Comparison of ENCODE assay signal across 15 cellular contexts in the genomic region with DNA sequence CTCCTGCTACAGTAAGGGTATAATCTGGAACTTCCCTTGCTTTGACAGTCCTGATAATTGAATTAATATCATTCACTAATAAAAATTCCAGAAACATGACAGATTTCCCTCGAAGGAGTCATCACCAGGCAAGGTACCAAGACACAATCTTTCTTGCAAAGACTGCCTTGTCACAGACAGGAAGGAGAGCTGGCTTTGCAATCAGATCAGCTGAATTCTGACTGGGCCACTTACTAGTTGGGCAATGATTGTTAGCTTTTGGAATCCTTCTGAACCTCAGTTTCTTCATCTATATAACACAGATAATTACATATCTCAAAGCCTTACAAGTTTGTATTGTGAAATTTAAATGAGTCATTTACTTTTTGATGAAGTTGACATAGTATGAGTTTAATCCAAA.
DNase-seq lines count a peak whose midpoint lies in the region; ATAC-seq and TF ChIP-seq lines count a peak whose summit lies in the region.
"Had no signal": no experiment of that assay in that cellular context is flagged by ENCODE, and none has a peak within 500 bp of the region (broad histone marks: within the 10 kb centered on the region; RNA-seq: fewer than 3 reads in every experiment).

No MANE protein-coding gene starts in this region.

- H3K27me3 ChIP-seq in smooth muscle cell (ENCODE audit: low read depth): no peaks in the 10 kb centered on the region
- H3K27me3 ChIP-seq: BLaER1 treated with 17β-estradiol and CSF1 and Interleukin-3, amounts not matched to agents 10 nM and 100 nM; esophagus muscularis mucosa; Peyer's patch had no signal

- 25% methylated on average over 1 of the region's 1 CpG for WGBS in smooth muscle cell (ENCODE audit: low lambda C conversion rate)

- no peaks in the 10 kb centered on the region for H3K27me3 Mint-ChIP-seq in T-cell
- H3K27me3 Mint-ChIP-seq: stimulated activated naive B cell treated with anti-CD40 and anti-IgM and Interleukin-4, amounts not matched to agents 10 μg/mL and 1 μg/mL and 100 μg/mL, for 72 hours had no signal

- H3K27ac Mint-ChIP-seq in T-cell: no peak overlapping the region
- H3K27ac Mint-ChIP-seq: activated naive CD4-positive, alpha-beta T cell treated with anti-CD3 and anti-CD28 coated beads, Interleukin-2, amount 10 ng/mL, durations not matched to agents 7 days and 5 days; stimulated activated naive B cell treated with anti-CD40 and anti-IgM and Interleukin-4, amounts not matched to agents 10 μg/mL and 1 μg/mL and 100 μg/mL, for 72 hours had no signal

- peaks cover 0 to 4% (median 1%) of the 10 kb centered on the region in 3 donors for H3K4me1 Mint-ChIP-seq in T-cell
- H3K4me1 Mint-ChIP-seq: activated naive CD4-positive, alpha-beta T cell treated with anti-CD3 and anti-CD28 coated beads, Interleukin-2, amount 10 ng/mL, durations not matched to agents 7 days and 5 days had no signal

- H3K4me3 ChIP-seq in SK-N-MC (peak overlapping the region; percentile 58), smooth muscle cell (no peak overlapping the region)
- H3K4me3 ChIP-seq: BLaER1 treated with 17β-estradiol and CSF1 and Interleukin-3, amounts not matched to agents 10 nM and 100 nM; esophagus muscularis mucosa; Peyer's patch had no signal

- no peak overlapping the region for H3K4me3 Mint-ChIP-seq in T-cell
- H3K4me3 Mint-ChIP-seq: activated naive CD4-positive, alpha-beta T cell treated with anti-CD3 and anti-CD28 coated beads, Interleukin-2, amount 10 ng/mL, durations not matched to agents 7 days and 5 days; stimulated activated naive B cell treated with anti-CD40 and anti-IgM and Interleukin-4, amounts not matched to agents 10 μg/mL and 1 μg/mL and 100 μg/mL, for 72 hours had no signal

- no peak overlapping the region for H3K9ac ChIP-seq in SK-N-MC (ENCODE audit: insufficient read length)
- no peak overlapping the region for H3K9ac ChIP-seq in smooth muscle cell (ENCODE audit: low read depth)
- H3K9ac ChIP-seq: BLaER1 treated with 17β-estradiol and CSF1 and Interleukin-3, amounts not matched to agents 10 nM and 100 nM had no signal

- H3K36me3 ChIP-seq in SK-N-MC (ENCODE audit: insufficient read depth, low read length) (no peaks in the 10 kb centered on the region), smooth muscle cell (ENCODE audit: low read depth) (no peaks in the 10 kb centered on the region)
- H3K36me3 ChIP-seq: BLaER1 treated with 17β-estradiol and CSF1 and Interleukin-3, amounts not matched to agents 10 nM and 100 nM; esophagus muscularis mucosa; Peyer's patch had no signal

- no peaks in the 10 kb centered on the region for H3K36me3 Mint-ChIP-seq in T-cell
- H3K36me3 Mint-ChIP-seq: activated naive CD4-positive, alpha-beta T cell treated with anti-CD3 and anti-CD28 coated beads, Interleukin-2, amount 10 ng/mL, durations not matched to agents 7 days and 5 days; stimulated activated naive B cell treated with anti-CD40 and anti-IgM and Interleukin-4, amounts not matched to agents 10 μg/mL and 1 μg/mL and 100 μg/mL, for 72 hours had no signal

- H4K20me1 ChIP-seq in smooth muscle cell (ENCODE audit: low read depth): no peaks in the 10 kb centered on the region
- H4K20me1 ChIP-seq: BLaER1 treated with 17β-estradiol and CSF1 and Interleukin-3, amounts not matched to agents 10 nM and 100 nM had no signal

- peaks cover 0 to 5% (median 0%) of the 10 kb centered on the region in 3 donors for H3K9me3 Mint-ChIP-seq in T-cell
- H3K9me3 Mint-ChIP-seq: activated naive CD4-positive, alpha-beta T cell treated with anti-CD3 and anti-CD28 coated beads, Interleukin-2, amount 10 ng/mL, durations not matched to agents 7 days and 5 days; stimulated activated naive B cell treated with anti-CD40 and anti-IgM and Interleukin-4, amounts not matched to agents 10 μg/mL and 1 μg/mL and 100 μg/mL, for 72 hours had no signal

- H3K4me1 ChIP-seq in smooth muscle cell (ENCODE audit: low read depth): peaks cover 9% of the 10 kb centered on the region
- H3K4me1 ChIP-seq: BLaER1 treated with 17β-estradiol and CSF1 and Interleukin-3, amounts not matched to agents 10 nM and 100 nM; Peyer's patch had no signal

- H2AFZ ChIP-seq in smooth muscle cell (ENCODE audit: low read depth): no peak overlapping the region

- CTCF ChIA-PET in T-cell (lab: Charles Lee): interaction anchor here in 1 of 2 donors (0.5 kb wide), 1 partner anchor 1434 kb away, joined by 3 read pairs; no protein-coding TSS in a partner anchor

- H3K27ac ChIP-seq in SK-N-MC (peak overlapping the region; percentile 20), smooth muscle cell (ENCODE audit: low read depth) (peak overlapping the region; percentile 77)
- H3K27ac ChIP-seq: BLaER1 treated with 17β-estradiol and CSF1 and Interleukin-3, amounts not matched to agents 10 nM and 100 nM; esophagus muscularis mucosa; Peyer's patch had no signal

- ATAC-seq in T-cell (replicated peaks in 1 of 4) (no peak), GM21723 (IDR thresholded peaks at IDR 0.05; ENCODE audit: unreplicated experiment) (no peak)
- ATAC-seq: stimulated activated naive B cell treated with anti-CD40 and anti-IgM and Interleukin-4, amounts not matched to agents 10 μg/mL and 1 μg/mL and 100 μg/mL, for 72 hours had no signal

- peak overlapping the region; percentile 73 for H3K4me2 ChIP-seq in smooth muscle cell
- H3K4me2 ChIP-seq: BLaER1 treated with 17β-estradiol and CSF1 and Interleukin-3, amounts not matched to agents 10 nM and 100 nM had no signal

- peak; percentile 12 for DNase-seq in NCI-H82 (lab: John Stamatoyannopoulos, UW)
- no peak for DNase-seq in NCI-H82 treated with DMSO at 0.1 percent for 48 hours (lab: John Stamatoyannopoulos, UW; ENCODE audit: unreplicated experiment)
- DNase-seq in SK-N-MC (ENCODE audit: low read depth, low spot score): peak; percentile 10
- peak; percentile 31 for DNase-seq in fibroblast of the conjunctiva (ENCODE audit: low read depth)
- no peak for DNase-seq in smooth muscle cell (lab: John Stamatoyannopoulos, UW; ENCODE audit: unreplicated experiment)
- DNase-seq in T-cell: no peak
- no peak for DNase-seq in activated naive CD4-positive, alpha-beta T cell treated with Interleukin-2 at 50 U/mL for 16 hours
- DNase-seq: activated CD4-positive, alpha-beta T cell treated with anti-CD3 and anti-CD28 coated beads for 48 hours; activated naive CD4-positive, alpha-beta T cell treated with anti-CD3 and anti-CD28 coated beads, Interleukin-2, amount 10 ng/mL, durations not matched to agents 7 days and 5 days; NCI-H1092; Peyer's patch; stimulated activated naive B cell treated with anti-CD40 and anti-IgM and Interleukin-4, amounts not matched to agents 10 μg/mL and 1 μg/mL and 100 μg/mL, for 72 hours had no signal

- no peaks in the 10 kb centered on the region for H3F3A ChIP-seq in smooth muscle cell (ENCODE audit: low read depth)

- no peak for TF ChIP-seq CTCF in smooth muscle cell (IDR thresholded peaks at IDR 0.05; ENCODE audit: borderline replicate concordance, insufficient read depth, poor library complexity, severe bottlenecking)

- POLR2A ChIA-PET in T-cell (lab: Charles Lee): no interaction called here

- H3K79me2 ChIP-seq in smooth muscle cell (ENCODE audit: low read depth): no peaks in the 10 kb centered on the region

- H3K9me3 ChIP-seq in SK-N-MC (ENCODE audit: low read depth, low read length): no peaks in the 10 kb centered on the region
- no peaks in the 10 kb centered on the region for H3K9me3 ChIP-seq in smooth muscle cell (replicated peaks; ENCODE audit: low read depth)
- H3K9me3 ChIP-seq: esophagus muscularis mucosa, Peyer's patch had no signal

Comparison
In these comparisons a context has a peak if more than half of its experiments do, and no peak if none do; other contexts are left out.
1. DNase-seq: peak in NCI-H82 (single experiment), SK-N-MC (single experiment) and fibroblast of the conjunctiva (single experiment); none in NCI-H82 treated with DMSO at 0.1 percent for 48 hours (single experiment), smooth muscle cell (single experiment), T-cell (0 of 34) and activated naive CD4-positive, alpha-beta T cell treated with Interleukin-2 at 50 U/mL for 16 hours (single experiment).